In the genomic region with DNA sequence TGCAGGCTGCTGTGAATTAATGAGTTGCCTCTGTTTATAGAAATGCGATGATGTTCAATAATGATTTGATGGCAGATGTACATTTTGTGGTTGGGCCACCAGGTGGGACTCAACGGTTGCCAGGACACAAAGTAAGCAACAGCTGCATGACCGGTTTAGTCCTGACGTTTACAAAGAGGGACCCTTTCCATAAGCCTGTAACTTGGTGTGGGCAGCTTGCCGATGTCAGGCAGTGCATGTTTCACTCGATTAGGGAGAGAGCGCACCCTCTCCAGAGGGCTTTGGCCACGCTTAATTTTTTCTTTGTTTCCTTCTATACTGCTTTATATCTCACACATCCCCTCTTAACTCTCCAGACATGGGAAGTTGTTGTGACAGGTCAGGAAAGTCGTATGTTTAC, we compare ENCODE assay signal across 8 cellular contexts. TPM values are rescaled to one million over a fixed set of nuclear protein-coding genes. Genes with fewer than 3 reads are reported as not detected.
DNase-seq lines count a peak whose midpoint lies in the region; ATAC-seq and TF ChIP-seq lines count a peak whose summit lies in the region.
"Had no signal": no experiment of that assay in that cellular context is flagged by ENCODE, and none has a peak within 500 bp of the region (broad histone marks: within the 10 kb centered on the region; RNA-seq: fewer than 3 reads in every experiment).

No MANE protein-coding gene starts in this region.

- peaks cover 86% of the 10 kb centered on the region for H3K4me1 Mint-ChIP-seq in brain
- H3K4me1 Mint-ChIP-seq in activated T-helper 17 cell treated with anti-CD3 and anti-CD28 coated beads, Interleukin-2, amount 50 U/mL, for 72 hours: no peaks in the 10 kb centered on the region

- H3K4me3 ChIP-seq in upper lobe of right lung: peak overlapping the region; percentile 48

- DNase-seq in NCI-H146 treated with DMSO at 0.1 percent for 48 hours (lab: John Stamatoyannopoulos, UW; ENCODE audit: unreplicated experiment) (peak; percentile 96), lung microvascular endothelial cell (ENCODE audit: low read depth in 2 of 2) (peak; percentile 18 to 93), upper lobe of right lung (no peak), HuH-7.5 (ENCODE audit: low spot score) (no peak), NCI-H226 (no peak)
- DNase-seq: SW 1271 had no signal

- intact Hi-C loops in upper lobe of right lung (cut with DNase I): no loop called here

- no peaks in the 10 kb centered on the region for H3K9me3 Mint-ChIP-seq in brain
- H3K9me3 Mint-ChIP-seq in activated T-helper 17 cell treated with anti-CD3 and anti-CD28 coated beads, Interleukin-2, amount 50 U/mL, for 72 hours: peaks cover 4% of the 10 kb centered on the region

- peaks cover 37% of the 10 kb centered on the region for H3K36me3 Mint-ChIP-seq in brain
- H3K36me3 Mint-ChIP-seq in activated T-helper 17 cell treated with anti-CD3 and anti-CD28 coated beads, Interleukin-2, amount 50 U/mL, for 72 hours (ENCODE audit: low read depth): no peaks in the 10 kb centered on the region

- H3K36me3 ChIP-seq in upper lobe of right lung: peaks cover 16% of the 10 kb centered on the region

- peaks cover 13% of the 10 kb centered on the region for H3K4me1 ChIP-seq in upper lobe of right lung

- peaks cover 4% of the 10 kb centered on the region for H3K27me3 Mint-ChIP-seq in brain
- H3K27me3 Mint-ChIP-seq in activated T-helper 17 cell treated with anti-CD3 and anti-CD28 coated beads, Interleukin-2, amount 50 U/mL, for 72 hours: no peaks in the 10 kb centered on the region

- H3K4me3 Mint-ChIP-seq in brain: peak overlapping the region; percentile 62 to 85 (median 71)
- H3K4me3 Mint-ChIP-seq in activated T-helper 17 cell treated with anti-CD3 and anti-CD28 coated beads, Interleukin-2, amount 50 U/mL, for 72 hours: no peak overlapping the region

- no peaks in the 10 kb centered on the region for H3K9me3 ChIP-seq in upper lobe of right lung

- no peak for TF ChIP-seq CTCF in brain (conservative IDR thresholded peaks at IDR 0.05)
- TF ChIP-seq CTCF in upper lobe of right lung (IDR thresholded peaks at IDR 0.05): no peak

- H3K27ac Mint-ChIP-seq in brain: peak overlapping the region; percentile 6 to 87 (median 42)
- no peak overlapping the region for H3K27ac Mint-ChIP-seq in activated T-helper 17 cell treated with anti-CD3 and anti-CD28 coated beads, Interleukin-2, amount 50 U/mL, for 72 hours

- no peaks in the 10 kb centered on the region for H3K27me3 ChIP-seq in upper lobe of right lung

- peak overlapping the region; percentile 55 for H3K27ac ChIP-seq in upper lobe of right lung

- no peak for ATAC-seq in upper lobe of right lung
- ATAC-seq in activated T-helper 17 cell treated with anti-CD3 and anti-CD28 coated beads, Interleukin-2, amount 50 U/mL, for 72 hours (replicated peaks): no peak

RNA-seq across cellular contexts. Expression of a gene that starts 1.4 kb away (rescaled TPM):
- polyA plus RNA-seq in brain (ENCODE audit: insufficient read depth, low read depth, low replicate concordance): 59.5 TPM
- total RNA-seq in lung microvascular endothelial cell: 41.6 and 101 TPM in 2 replicates
- total RNA-seq in upper lobe of right lung: 31.1 TPM
- total RNA-seq in activated T-helper 17 cell treated with anti-CD3 and anti-CD28 coated beads, Interleukin-2, amount 50 U/mL, for 72 hours: 1 to 10 TPM; 1.2 to 2.1 TPM

Comparison
In these comparisons a context has a peak if more than half of its experiments do, and no peak if none do; other contexts are left out.
1. DNase-seq: peak in NCI-H146 treated with DMSO at 0.1 percent for 48 hours (single experiment) and lung microvascular endothelial cell (2 of 2); none in upper lobe of right lung (single experiment), HuH-7.5 (single experiment) and NCI-H226 (single experiment).
2. RNA of a gene that starts 1.4 kb away (total RNA-seq): 41.6 to 101 TPM in lung microvascular endothelial cell and 31.1 TPM in upper lobe of right lung (single experiment); 1.2 to 2.1 TPM in activated T-helper 17 cell treated with anti-CD3 and anti-CD28 coated beads, Interleukin-2, amount 50 U/mL, for 72 hours; every median in the first group is over 10 times any median in the second.